9 cellular contexts compared by ENCODE assay signal in the genomic region with DNA sequence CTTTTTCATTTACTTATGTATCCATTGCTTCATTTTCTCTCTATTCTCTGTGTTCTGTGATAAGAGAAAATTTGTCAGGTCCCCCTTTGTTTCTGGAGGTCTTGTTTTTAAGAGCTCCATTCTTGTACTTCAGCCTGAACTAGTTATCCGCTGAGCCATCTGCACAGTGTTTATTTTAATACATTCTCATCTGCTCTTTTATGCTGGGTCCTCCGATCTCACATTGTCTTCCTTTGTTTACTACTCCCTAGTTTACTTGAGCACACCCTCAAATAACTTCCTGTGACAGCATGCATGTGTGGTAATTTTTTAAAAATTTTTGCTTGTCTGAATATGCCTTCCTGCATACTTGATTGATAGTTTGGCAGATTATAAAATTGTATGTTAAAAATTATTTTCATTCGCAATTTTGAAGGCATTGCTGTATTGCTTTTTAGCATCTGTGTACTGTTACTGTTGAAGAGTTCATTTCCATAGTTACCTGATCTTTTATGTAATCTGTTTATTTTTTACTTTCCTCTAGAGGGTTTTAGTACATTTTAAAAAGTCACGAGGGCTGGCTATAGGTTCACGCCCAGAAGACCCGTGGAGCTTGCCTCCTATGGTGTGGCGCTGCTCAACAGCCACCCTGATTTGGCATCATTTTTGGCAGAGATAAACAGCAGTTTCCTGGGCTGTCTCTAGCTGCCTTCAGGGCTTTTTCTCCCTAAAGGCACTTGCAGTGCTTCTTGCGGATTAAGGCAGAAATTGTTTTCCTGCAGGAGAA. TPM values are rescaled to one million over a fixed set of nuclear protein-coding genes. Genes with fewer than 3 reads are reported as not detected.
DNase-seq lines count a peak whose midpoint lies in the region; ATAC-seq, FAIRE-seq and TF ChIP-seq lines count a peak whose summit lies in the region.
"Had no signal": no experiment of that assay in that cellular context is flagged by ENCODE, and none has a peak within 500 bp of the region (broad histone marks: within the 10 kb centered on the region; RNA-seq: fewer than 3 reads in every experiment).

No MANE protein-coding gene starts in this region.

- intact Hi-C loops in K562 (cut with micrococcal nuclease), result no loop called here
- intact Hi-C loops in tibial artery (cut with DNase I; ENCODE audit: low total_unique reads), result no loop called here

- TF ChIP-seq EP300 in K562 (IDR thresholded peaks at IDR 0.05; ENCODE audit: low read length), result peak; percentile 28; the same call in 1 of the 2 replicates

- ATAC-seq in K562, result peak; percentile 71
- no peak for ATAC-seq in GM18909 (IDR thresholded peaks at IDR 0.05; ENCODE audit: poor library complexity, unreplicated experiment)
- no peak for ATAC-seq in GM18868 (IDR thresholded peaks at IDR 0.05; ENCODE audit: unreplicated experiment)

- no peak for TF ChIP-seq RAD21 in K562 (CRISPR knock-in tag; conservative IDR thresholded peaks at IDR 0.05 in 1 of 2, IDR thresholded peaks at IDR 0.05 in 1 of 2)

- peaks cover 91% of the 10 kb centered on the region for H3K79me2 ChIP-seq in K562 (ENCODE audit: control insufficient read depth, insufficient read depth, low read length)

- H3K9ac ChIP-seq in K562 (ENCODE audit: insufficient read depth in 1 of 2, low read depth in 2 of 2, low read length in 2 of 2), result peak overlapping the region; percentile 28 to 50; a peak in 2 of 4 replicates

- H3K9me1 ChIP-seq in K562 (ENCODE audit: control insufficient read depth, insufficient read depth, low read length), result no peaks in the 10 kb centered on the region

- H3K27ac ChIP-seq in K562 (ENCODE audit: extremely low read depth, low read depth, low read length) (peak overlapping the region; percentile 30; the same call in 2 of the 3 replicates), layer of hippocampus (ENCODE audit: low read depth, low read length) (peak overlapping the region; percentile 21), tibial artery (peak overlapping the region; percentile 10 to 25)
- no peak overlapping the region for H3K27ac ChIP-seq in effector memory CD4-positive, alpha-beta T cell (ENCODE audit: insufficient read depth, low read length, poor library complexity, severe bottlenecking)
- H3K27ac ChIP-seq: HL-60 had no signal

- in situ Hi-C loops in K562 (cut with MboI), result no loop called here

- no peak overlapping the region for H3K4me3 ChIP-seq in K562
- no peak overlapping the region for H3K4me3 ChIP-seq in tibial artery
- H3K4me3 ChIP-seq in effector memory CD4-positive, alpha-beta T cell (ENCODE audit: insufficient read depth, low read depth, low read length, poor library complexity, severe bottlenecking), result no peak overlapping the region

- CTCF ChIA-PET in K562 (lab: Yijun Ruan, JAX; ENCODE audit: low intra/inter-chr PET ratio), result no interaction called here

- FAIRE-seq in D721Med (lab: Jason Lieb, UNC) (peak; percentile 11), K562 (lab: Jason Lieb, UNC) (peak; percentile 11)

- H3K9me3 ChIP-seq in K562 (replicated peaks; ENCODE audit: control insufficient read depth, insufficient read depth, low read depth, low read length) (no peaks in the 10 kb centered on the region), tibial artery (no peaks in the 10 kb centered on the region)
- no peaks in the 10 kb centered on the region for H3K9me3 ChIP-seq in effector memory CD4-positive, alpha-beta T cell (ENCODE audit: control insufficient read depth, low read length)

- H3K4me1 ChIP-seq in K562 (replicated peaks in 1 of 2; ENCODE audit: control insufficient read depth in 2 of 2, insufficient read depth in 2 of 2, low read length in 2 of 2), result peaks cover 11 to 24% of the 10 kb centered on the region in 2 experiments; a peak in 4 of 5 replicates
- peaks cover 0 to 55% (median 16%) of the 10 kb centered on the region in 4 donors for H3K4me1 ChIP-seq in tibial artery
- H3K4me1 ChIP-seq in effector memory CD4-positive, alpha-beta T cell (ENCODE audit: control insufficient read depth, insufficient read depth, low read length, poor library complexity, severe bottlenecking), result peaks cover 9% of the 10 kb centered on the region

- H4K20me1 ChIP-seq in K562 (replicated peaks; ENCODE audit: control insufficient read depth, insufficient read depth, low read length), result peaks cover 3% of the 10 kb centered on the region; the same call in 1 of the 2 replicates

- DNase-seq in D721Med (ENCODE audit: insufficient read length, low spot score), result no peak
- DNase-seq in NCI-H1694 (lab: John Stamatoyannopoulos, UW), result peak; percentile 81
- DNase-seq in K562 (ENCODE audit: extremely low read depth in 1 of 4, low spot score in 3 of 4), result peak; percentile 28 to 64 (median 42)
- DNase-seq in tibial artery, result no peak
- no peak for DNase-seq in effector memory CD4-positive, alpha-beta T cell

- peak overlapping the region; percentile 25 for H3K4me2 ChIP-seq in K562 (ENCODE audit: insufficient read depth, low read length)

- no TSS peak for BruUV-seq in K562 (replicated peaks; lab: Mats Ljungman, UMichigan)

- H3K36me3 ChIP-seq in K562 (ENCODE audit: control insufficient read depth, insufficient read depth, low read length) (peaks cover 5% of the 10 kb centered on the region; the same call in 1 of the 3 replicates), tibial artery (no peaks in the 10 kb centered on the region)
- no peaks in the 10 kb centered on the region for H3K36me3 ChIP-seq in effector memory CD4-positive, alpha-beta T cell (ENCODE audit: control insufficient read depth, insufficient read depth, low read length)

- no peak overlapping the region for H2AFZ ChIP-seq in K562 (ENCODE audit: low read depth, low read length)

- WGBS in K562 (ENCODE audit: insufficient coverage, low coverage, missing lambda C conversion rate), result 27% methylated on average over 8 of the region's 8 CpGs

- POLR2A ChIA-PET in K562 (lab: Yijun Ruan, JAX), result interaction anchor here (0.6 to 2.4 kb wide), 11 partner anchors 9 to 1845 kb away, joined by 3 to 11 read pairs (median 4); partner anchors contain the start of gene RSBN1L

- H3K27me3 ChIP-seq in K562 (ENCODE audit: control insufficient read depth in 2 of 2, insufficient read depth in 2 of 2, low read length in 2 of 2), result no peaks in the 10 kb centered on the region
- H3K27me3 ChIP-seq in layer of hippocampus (ENCODE audit: control insufficient read depth, insufficient read depth, low read length), result no peaks in the 10 kb centered on the region
- no peaks in the 10 kb centered on the region for H3K27me3 ChIP-seq in tibial artery
- no peaks in the 10 kb centered on the region for H3K27me3 ChIP-seq in effector memory CD4-positive, alpha-beta T cell (replicated peaks; ENCODE audit: control insufficient read depth, insufficient read depth, low read length, poor library complexity, severe bottlenecking)

- no peak for TF ChIP-seq POLR2A in K562 (conservative IDR thresholded peaks at IDR 0.05)

- TF ChIP-seq CTCF in D721Med (IDR thresholded peaks at IDR 0.05; ENCODE audit: insufficient read depth, missing control alignments), result no peak
- TF ChIP-seq CTCF in K562 (IDR thresholded peaks at IDR 0.05 in 2 of 3, conservative IDR thresholded peaks at IDR 0.05 in 1 of 3; ENCODE audit: insufficient read depth in 2 of 3, low read depth in 1 of 3, low read length in 3 of 3), result no peak
- no peak for TF ChIP-seq CTCF in tibial artery (IDR thresholded peaks at IDR 0.05)

TF ChIP-seq in K562, 482 proteins besides CTCF, POLR2A, EP300 and RAD21 (continues in another document):
- peak; percentile 23; the same call in 1 of the 2 replicates for TF ChIP-seq TEAD4 (IDR thresholded peaks at IDR 0.05; ENCODE audit: low read length)
- TF ChIP-seq TEAD4 (CRISPR knock-in tag; IDR thresholded peaks at IDR 0.05; ENCODE audit: borderline replicate concordance), result no peak
- TF ChIP-seq STAT5A (IDR thresholded peaks at IDR 0.05; ENCODE audit: borderline replicate concordance, low read length), result peak; percentile 26; the same call in 1 of the 2 replicates
- TF ChIP-seq ZBTB34 (CRISPR knock-in tag; IDR thresholded peaks at IDR 0.05), result no peak
- 0 out of 2 replicates have a peak, but pooled peaks have one; percentile 26 for TF ChIP-seq MXI1 (IDR thresholded peaks at IDR 0.05; ENCODE audit: low read depth, low read length)

RNA-seq across cellular contexts. Expression of gene RSBN1L, which starts 31.9 kb away (rescaled TPM):
- 10.3 and 43.2 TPM in 2 replicates for total RNA-seq in K562 (2011; cell fraction: chromatin; rRNA removed; ENCODE audit: low replicate concordance)
- total RNA-seq in K562 (2011; cell fraction: nucleolus; rRNA removed), result 7.3 and 10.1 TPM in 2 replicates
- total RNA-seq in K562 (2011; cell fraction: nucleoplasm; rRNA removed), result 15.4 and 21.9 TPM in 2 replicates
- 16.6 and 20.1 TPM in 2 replicates for total RNA-seq in K562 (2014; rRNA removed)
- 33.2 and 33.8 TPM in 2 replicates for total RNA-seq in K562 (2014; rRNA removed; fragmentation: Illumina TruSeq; extraction: Trizol)
- total RNA-seq in K562 (2015; rRNA removed; fragmentation: Illumina TruSeq; extraction: Trizol), result 29.1 and 35.2 TPM in 2 replicates
- total RNA-seq in K562 (2021), result 19.0 and 22.8 TPM in 2 replicates
- polyA plus RNA-seq in K562 (2011; rRNA removed), result 19.5 and 20.1 TPM in 2 replicates
- polyA plus RNA-seq in K562 (2011; cell fraction: cytosol; rRNA removed), result 3.6 and 6.7 TPM in 2 replicates
- 9.3 and 13.0 TPM in 2 replicates for polyA plus RNA-seq in K562 (2011; cell fraction: nucleus; rRNA removed)
- 14.8 and 18.9 TPM in 2 replicates for polyA plus RNA-seq in K562 (2012)
- polyA plus RNA-seq in K562 (2014; fragmentation: Illumina TruSeq; extraction: Trizol), result 28.4 and 33.2 TPM in 2 replicates
- polyA plus RNA-seq in K562 (2014; fragmentation: Nextera tagmentation; extraction: Ambion mirVana), result 1 to 10 TPM; 6.2 to 8.3 TPM
- 13.8 and 16.7 TPM in 2 replicates for polyA plus RNA-seq in K562 (2014; rRNA removed)
- polyA minus RNA-seq in K562 (2011; rRNA and poly(A)+ RNA removed), result 54.3 and 55.0 TPM in 2 replicates
- polyA minus RNA-seq in K562 (2011; cell fraction: cytosol; rRNA and poly(A)+ RNA removed), result 21.4 and 28.8 TPM in 2 replicates
- 8.1 and 12.7 TPM in 2 replicates for polyA minus RNA-seq in K562 (2011; cell fraction: nucleus; rRNA and poly(A)+ RNA removed)

Comparison
In these comparisons a context has a peak if more than half of its experiments do, and no peak if none do; other contexts are left out.
1. DNase-seq: peak in NCI-H1694 (single experiment) and K562 (4 of 4); none in D721Med (single experiment), tibial artery (0 of 2) and effector memory CD4-positive, alpha-beta T cell (0 of 3).